Comparison of ENCODE assay signal across 13 cellular contexts in genomic region chr16:68658258-68658973, GRCh38. TPM values are rescaled to one million over a fixed set of nuclear protein-coding genes. Genes with fewer than 3 reads are reported as not detected.
DNase-seq lines count a peak whose midpoint lies in the region; ATAC-seq and TF ChIP-seq lines count a peak whose summit lies in the region.
"Had no signal": no experiment of that assay in that cellular context is flagged by ENCODE, and none has a peak within 500 bp of the region (broad histone marks: within the 10 kb centered on the region; RNA-seq: fewer than 3 reads in every experiment).

No MANE protein-coding gene starts in this region.

- peaks cover 66% of the 10 kb centered on the region for H3K79me2 ChIP-seq in HCT116 (ENCODE audit: insufficient read depth, low read length)

- H3K9me3 Mint-ChIP-seq in WTC11, result peaks cover 4% of the 10 kb centered on the region; the same call in 1 of the 2 replicates
- H3K9me3 Mint-ChIP-seq in type B pancreatic cell, result no peaks in the 10 kb centered on the region
- H3K9me3 Mint-ChIP-seq in effector memory CD8-positive, alpha-beta T cell, result no peaks in the 10 kb centered on the region
- H3K9me3 Mint-ChIP-seq: activated naive CD4-positive, alpha-beta T cell treated with anti-CD3 and anti-CD28 coated beads, Interleukin-2, amount 10 ng/mL, durations not matched to agents 7 days and 5 days had no signal

- ATAC-seq in HCT116 (peak; percentile 82), WTC11 (no peak), GM21529 (IDR thresholded peaks at IDR 0.05; ENCODE audit: unreplicated experiment) (no peak)
- ATAC-seq in effector memory CD8-positive, alpha-beta T cell (replicated peaks), result no peak
- ATAC-seq: heart right ventricle, HepG2 had no signal

- no peak for TF ChIP-seq POLR2A in HCT116 (IDR thresholded peaks at IDR 0.05; ENCODE audit: borderline replicate concordance, extremely low read depth, insufficient read depth, insufficient read length)

- peak overlapping the region; percentile 62 for H3K9ac ChIP-seq in HCT116 (ENCODE audit: low read length)

- intact Hi-C loops in HCT116 (cut with micrococcal nuclease), result no loop called here

- H4K20me1 ChIP-seq in HCT116 (ENCODE audit: insufficient read depth), result no peaks in the 10 kb centered on the region

- H3K9me2 ChIP-seq in HCT116 (ENCODE audit: insufficient read depth), result no peaks in the 10 kb centered on the region

- no peaks in the 10 kb centered on the region for H3K9me3 ChIP-seq in HCT116 (ENCODE audit: control insufficient read depth in 1 of 2, insufficient read depth in 1 of 2, low read depth in 1 of 2, low read length in 2 of 2)
- H3K9me3 ChIP-seq: heart right ventricle, right atrium auricular region had no signal

- H2AFZ ChIP-seq in HCT116 (ENCODE audit: low read depth, low read length, poor library complexity, severe bottlenecking), result no peak overlapping the region

- H3K4me3 Mint-ChIP-seq in WTC11 (no peak overlapping the region), type B pancreatic cell (peak overlapping the region; percentile 32)
- no peak overlapping the region for H3K4me3 Mint-ChIP-seq in effector memory CD8-positive, alpha-beta T cell
- H3K4me3 Mint-ChIP-seq: activated naive CD4-positive, alpha-beta T cell treated with anti-CD3 and anti-CD28 coated beads, Interleukin-2, amount 10 ng/mL, durations not matched to agents 7 days and 5 days had no signal

- H3K27me3 Mint-ChIP-seq in WTC11 (ENCODE audit: low read depth) (no peaks in the 10 kb centered on the region), type B pancreatic cell (no peaks in the 10 kb centered on the region)
- H3K27me3 Mint-ChIP-seq in effector memory CD8-positive, alpha-beta T cell, result peaks cover 40 to 59% of the 10 kb centered on the region in 2 donors

- RAD21 ChIA-PET in HCT116 (lab: Charles Lee; ENCODE audit: low non-redundant PET in 1 of 2, low total read pairs in 2 of 2, uncharacterized antibody in 2 of 2, unreplicated experiment in 2 of 2), result interaction anchor here (0.5 to 1.2 kb wide), 4 partner anchors 13 to 67 kb away, joined by 3 to 5 read pairs (median 4); no protein-coding TSS in a partner anchor

- TF ChIP-seq CTCF in HCT116 (IDR thresholded peaks at IDR 0.05 in 2 of 3, conservative IDR thresholded peaks at IDR 0.05 in 1 of 3; ENCODE audit: borderline replicate concordance in 1 of 3, insufficient read depth in 1 of 3, low read depth in 2 of 3, low read length in 2 of 3), result no peak
- no peak for TF ChIP-seq CTCF in WTC11 (IDR thresholded peaks at IDR 0.05)
- no peak for TF ChIP-seq CTCF in type B pancreatic cell (conservative IDR thresholded peaks at IDR 0.05)

- no peaks in the 10 kb centered on the region for H3K27me3 ChIP-seq in HCT116 (ENCODE audit: insufficient read depth, low read length)
- H3K27me3 ChIP-seq: right atrium auricular region had no signal

- H3K4me1 Mint-ChIP-seq in WTC11 (peaks cover 23% of the 10 kb centered on the region), type B pancreatic cell (ENCODE audit: unreplicated experiment) (peaks cover 20% of the 10 kb centered on the region)
- H3K4me1 Mint-ChIP-seq in effector memory CD8-positive, alpha-beta T cell (ENCODE audit: low read depth in 2 of 2), result no peaks in the 10 kb centered on the region
- H3K4me1 Mint-ChIP-seq: activated naive CD4-positive, alpha-beta T cell treated with anti-CD3 and anti-CD28 coated beads, Interleukin-2, amount 10 ng/mL, durations not matched to agents 7 days and 5 days had no signal

- DNase-seq in HCT116 (ENCODE audit: low read depth, low spot score) (peak; percentile 83), WTC11 (ENCODE audit: low spot score) (no peak), iPS-NIHi11 (ENCODE audit: low spot score) (peak; percentile 29), type B pancreatic cell (ENCODE audit: extremely low spot score, unreplicated experiment) (no peak), Ammon's horn (ENCODE audit: low spot score) (no peak)
- DNase-seq in effector memory CD8-positive, alpha-beta T cell, result no peak
- DNase-seq in stimulated activated CD4-positive, alpha-beta T cell treated with anti-CD3 and anti-CD28 coated beads, Interleukin-2, amount 100 ng/mL, for 48 hours, result no peak
- DNase-seq: activated naive CD4-positive, alpha-beta T cell treated with anti-CD3 and anti-CD28 coated beads, Interleukin-2, amount 10 ng/mL, durations not matched to agents 7 days and 5 days; heart right ventricle; stimulated activated naive CD4-positive, alpha-beta T cell had no signal

- H3K36me3 ChIP-seq in HCT116 (ENCODE audit: control insufficient read depth in 1 of 2, insufficient read depth in 2 of 2, low read length in 2 of 2), result no peaks in the 10 kb centered on the region
- H3K36me3 ChIP-seq: heart right ventricle, right atrium auricular region had no signal

- peak; percentile 18; the same call in 1 of the 2 replicates for TF ChIP-seq RAD21 in HCT116 (IDR thresholded peaks at IDR 0.05; ENCODE audit: low read depth)

- POLR2A ChIA-PET in HCT116 (lab: Charles Lee), result interaction anchor here (1.3 to 1.5 kb wide), 4 partner anchors 10 to 78 kb away, joined by 4 to 8 read pairs (median 6); partner anchors contain the start of gene CDH1
- POLR2A ChIA-PET in WTC11 (lab: Charles Lee), result interaction anchor here (0.7 to 1.2 kb wide), 2 partner anchors 14 to 16 kb away, joined by 8 to 11 read pairs; no protein-coding TSS in a partner anchor

- peak overlapping the region; percentile 12 to 40 for H3K4me3 ChIP-seq in HCT116 (replicated peaks in 1 of 2; ENCODE audit: low read depth in 1 of 2, low read length in 2 of 2)
- H3K4me3 ChIP-seq: heart right ventricle, right atrium auricular region had no signal

- H3K36me3 Mint-ChIP-seq in WTC11 (peaks cover 13% of the 10 kb centered on the region), type B pancreatic cell (no peaks in the 10 kb centered on the region)
- no peaks in the 10 kb centered on the region for H3K36me3 Mint-ChIP-seq in effector memory CD8-positive, alpha-beta T cell (ENCODE audit: insufficient read depth)
- H3K36me3 Mint-ChIP-seq: activated naive CD4-positive, alpha-beta T cell treated with anti-CD3 and anti-CD28 coated beads, Interleukin-2, amount 10 ng/mL, durations not matched to agents 7 days and 5 days had no signal

- peaks cover 61 to 84% of the 10 kb centered on the region in 2 experiments for H3K4me1 ChIP-seq in HCT116 (ENCODE audit: control insufficient read depth in 1 of 2, insufficient read depth in 2 of 2, low read length in 2 of 2)
- H3K4me1 ChIP-seq: heart right ventricle, right atrium auricular region had no signal

- H3K27ac Mint-ChIP-seq in WTC11, result peak overlapping the region; percentile 74
- peak overlapping the region; percentile 20 for H3K27ac Mint-ChIP-seq in type B pancreatic cell
- no peak overlapping the region for H3K27ac Mint-ChIP-seq in effector memory CD8-positive, alpha-beta T cell
- H3K27ac Mint-ChIP-seq: activated naive CD4-positive, alpha-beta T cell treated with anti-CD3 and anti-CD28 coated beads, Interleukin-2, amount 10 ng/mL, durations not matched to agents 7 days and 5 days had no signal

- no TSS peak for BruUV-seq in HCT116 (replicated peaks; lab: Mats Ljungman, UMichigan)

- H3K4me2 ChIP-seq in HCT116 (ENCODE audit: low read length), result peak overlapping the region; percentile 74

- H3K27ac ChIP-seq in HCT116 (ENCODE audit: low read depth, low read length), result peak overlapping the region; percentile 80
- H3K27ac ChIP-seq: heart right ventricle, right atrium auricular region had no signal

- CTCF ChIA-PET in HCT116 (lab: Charles Lee) (interaction anchor here (1.2 to 1.4 kb wide), 2 partner anchors 14 to 68 kb away, joined by 6 to 8 read pairs; partner anchors contain the start of gene CDH3), WTC11 (lab: Charles Lee) (interaction anchor here (0.6 to 1.4 kb wide), 4 partner anchors 16 to 148 kb away, joined by 3 to 6 read pairs (median 4); no protein-coding TSS in a partner anchor)

TF ChIP-seq in HCT116, 20 proteins besides CTCF, POLR2A, EP300 and RAD21 (continues in another document):
- TF ChIP-seq ZFX (IDR thresholded peaks at IDR 0.05) (no peak), ATF3 (IDR thresholded peaks at IDR 0.05) (no peak), FOSL1 (IDR thresholded peaks at IDR 0.05; ENCODE audit: low read depth) (peak; percentile 74), SIN3A (IDR thresholded peaks at IDR 0.05; ENCODE audit: low read depth) (no peak), CBX3 (IDR thresholded peaks at IDR 0.05; ENCODE audit: low read depth) (no peak), SRF (IDR thresholded peaks at IDR 0.05; ENCODE audit: low read depth) (peak; percentile 99), CEBPB (IDR thresholded peaks at IDR 0.05; ENCODE audit: low read depth) (no peak), EGR1 (IDR thresholded peaks at IDR 0.05; ENCODE audit: low read depth) (no peak), YY1 (IDR thresholded peaks at IDR 0.05; ENCODE audit: extremely low read depth, insufficient replicate concordance, low read depth, low read length) (peak; percentile 34), TCF7L2 (IDR thresholded peaks at IDR 0.05; ENCODE audit: borderline replicate concordance, extremely low read depth, insufficient read depth, insufficient read length) (no peak), POLR2AphosphoS5 (IDR thresholded peaks at IDR 0.05; ENCODE audit: low read depth, low read length) (peak; percentile 34)

TF ChIP-seq in WTC11, 78 proteins besides CTCF, POLR2A, EP300 and RAD21:
- no peak for TF ChIP-seq IRF2 (CRISPR knock-in tag; IDR thresholded peaks at IDR 0.05; ENCODE audit: borderline replicate concordance, low read depth)
- no peak for TF ChIP-seq ZNF121 (CRISPR knock-in tag; IDR thresholded peaks at IDR 0.05)
- no peak for TF ChIP-seq CDX4 (CRISPR knock-in tag; IDR thresholded peaks at IDR 0.05; ENCODE audit: borderline replicate concordance)
TF ChIP-seq in WTC11: peak in this region for 0.

RNA-seq across cellular contexts. Expression of gene CDH3, which starts 13.3 kb away (rescaled TPM):
- total RNA-seq in HCT116 (2021; ENCODE audit: unreplicated experiment) (94.7 TPM), WTC11 (2021) (128 to 142 TPM (median 136 TPM) in 3 replicates), type B pancreatic cell (ENCODE audit: low replicate concordance) (35.5 and 53.5 TPM in 2 replicates)
- 206 and 214 TPM in 2 replicates for polyA plus RNA-seq in HCT116 (2012)
- total RNA-seq: HepG2 had no signal

Comparison
In these comparisons a context has a peak if more than half of its experiments do, and no peak if none do; other contexts are left out.
1. DNase-seq: peak in HCT116 (single experiment) and iPS-NIHi11 (single experiment); none in WTC11 (single experiment), type B pancreatic cell (single experiment), effector memory CD8-positive, alpha-beta T cell (0 of 3), Ammon's horn (single experiment) and stimulated activated CD4-positive, alpha-beta T cell treated with anti-CD3 and anti-CD28 coated beads, Interleukin-2, amount 100 ng/mL, for 48 hours (0 of 2).
2. H3K27ac Mint-ChIP-seq: peak in WTC11 (single experiment) and type B pancreatic cell (single experiment); none in effector memory CD8-positive, alpha-beta T cell (0 of 2).
3. Of the 4 proteins assayed by ChIP-seq in both WTC11 and HCT116: peak only in WTC11: none; only in HCT116: SP1; in both: none; in neither: 3.